9 cellular contexts compared by ENCODE assay signal in the genomic region with DNA sequence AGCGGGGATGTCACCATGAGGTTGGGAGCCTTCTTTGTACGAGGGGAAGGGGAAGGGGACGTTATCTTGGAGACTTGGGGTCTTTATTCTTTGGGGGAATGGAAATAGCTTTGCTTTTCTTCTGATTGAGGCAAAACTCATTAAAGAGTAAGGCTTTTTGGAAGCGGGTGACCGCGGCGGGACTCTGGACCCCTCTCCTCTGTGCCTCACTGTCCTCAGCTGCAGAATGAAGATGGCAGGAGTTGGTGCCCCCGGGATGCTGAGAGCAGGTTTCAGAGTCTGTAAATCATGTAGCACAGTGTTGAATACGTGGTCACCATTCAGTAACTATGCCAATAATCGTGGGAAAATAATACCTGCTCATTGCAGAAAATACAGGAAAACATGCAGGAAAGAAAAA. TPM values are rescaled to one million over a fixed set of nuclear protein-coding genes. Genes with fewer than 3 reads are reported as not detected.
DNase-seq lines count a peak whose midpoint lies in the region; ATAC-seq, FAIRE-seq and TF ChIP-seq lines count a peak whose summit lies in the region.
"Had no signal": no experiment of that assay in that cellular context is flagged by ENCODE, and none has a peak within 500 bp of the region (broad histone marks: within the 10 kb centered on the region; RNA-seq: fewer than 3 reads in every experiment).

No MANE protein-coding gene starts in this region.

- peaks cover 51% of the 10 kb centered on the region for H3K4me1 Mint-ChIP-seq in CD4-positive, alpha-beta T cell (ENCODE audit: low read depth)

- peaks cover 9% of the 10 kb centered on the region for H3K27me3 Mint-ChIP-seq in CD4-positive, alpha-beta T cell

- H3K9me3 Mint-ChIP-seq in CD4-positive, alpha-beta T cell, result peaks cover 3% of the 10 kb centered on the region

- H3K9me3 ChIP-seq in CD4-positive, alpha-beta T cell (ENCODE audit: control insufficient read depth, low read length), result no peaks in the 10 kb centered on the region
- no peaks in the 10 kb centered on the region for H3K9me3 ChIP-seq in MM.1S (replicated peaks; ENCODE audit: insufficient read depth, low read length)
- H3K9me3 ChIP-seq in psoas muscle, result no peaks in the 10 kb centered on the region

- no peak for ATAC-seq in CD4-positive, alpha-beta T cell (ENCODE audit: poor library complexity)
- ATAC-seq in psoas muscle (no peak), GM19035 (IDR thresholded peaks at IDR 0.05; ENCODE audit: unreplicated experiment) (no peak)

- no peaks in the 10 kb centered on the region for H3K27me3 ChIP-seq in CD4-positive, alpha-beta T cell (ENCODE audit: control insufficient read depth, insufficient read depth, low read length)
- H3K27me3 ChIP-seq in MM.1S (replicated peaks; ENCODE audit: insufficient read depth, low read length) (0 out of 2 replicates have a peak, but pooled peaks cover 4% of the 10 kb centered on the region), psoas muscle (ENCODE audit: insufficient read depth in 3 of 3, low read length in 2 of 3) (no peaks in the 10 kb centered on the region)

- H3K4me1 ChIP-seq in MM.1S (ENCODE audit: low read length), result peaks cover 19% of the 10 kb centered on the region
- peaks cover 8% of the 10 kb centered on the region for H3K4me1 ChIP-seq in psoas muscle

- H3K4me3 Mint-ChIP-seq in CD4-positive, alpha-beta T cell, result peak overlapping the region; percentile 90

- H3K36me3 Mint-ChIP-seq in CD4-positive, alpha-beta T cell (ENCODE audit: low read depth), result peaks cover 3% of the 10 kb centered on the region

- TF ChIP-seq CTCF in CD4-positive, alpha-beta T cell (IDR thresholded peaks at IDR 0.05), result no peak
- no peak for TF ChIP-seq CTCF in MM.1S (IDR thresholded peaks at IDR 0.05; ENCODE audit: low read length)
- TF ChIP-seq CTCF in epithelial cell of proximal tubule (conservative IDR thresholded peaks at IDR 0.05; ENCODE audit: low read depth, low read length), result no peak
- no peak for TF ChIP-seq CTCF in psoas muscle (IDR thresholded peaks at IDR 0.05)

- H4K20me1 ChIP-seq in MM.1S (ENCODE audit: insufficient read depth, low read length), result no peaks in the 10 kb centered on the region

- peak overlapping the region; percentile 93 for H3K4me2 ChIP-seq in MM.1S (ENCODE audit: low read depth, low read length)

- H3K79me2 ChIP-seq in MM.1S (ENCODE audit: low read length), result peaks cover 4% of the 10 kb centered on the region

- CTCF ChIA-PET in CD4-positive, alpha-beta T cell (lab: Charles Lee), result no interaction called here

- DNase-seq in CD4-positive, alpha-beta T cell, result no peak
- no peak for DNase-seq in MM.1S
- DNase-seq in epithelial cell of proximal tubule (ENCODE audit: low read depth), result no peak
- DNase-seq in psoas muscle, result no peak
- DNase-seq in stimulated activated CD4-positive, alpha-beta T cell treated with anti-CD3 and anti-CD28 coated beads, Interleukin-4, amount 100 ng/mL, for 1 hour, result no peak
- no peak for DNase-seq in urothelium cell line (ENCODE audit: low spot score)
- DNase-seq in central memory CD4-positive, alpha-beta T cell, result no peak
- DNase-seq: NCI-H187 treated with DMSO at 0.1 percent for 48 hours had no signal

- no peak for FAIRE-seq in urothelium cell line (lab: Jason Lieb, UNC)

- intact Hi-C loops in CD4-positive, alpha-beta T cell (cut with DNase I, micrococcal nuclease), result no loop called here
- intact Hi-C loops in psoas muscle (cut with DNase I), result loop anchor here in 1 of 2 donors (5.0 kb wide), 1 partner anchor 75 kb away; no protein-coding TSS in a partner anchor

- peaks cover 27% of the 10 kb centered on the region for H3F3A ChIP-seq in MM.1S (ENCODE audit: insufficient read depth, low read length)

- no peaks in the 10 kb centered on the region for H3K9me2 ChIP-seq in MM.1S (replicated peaks; ENCODE audit: insufficient read depth, low read length)

- POLR2A ChIA-PET in CD4-positive, alpha-beta T cell (lab: Charles Lee), result interaction anchor here (1.3 to 1.7 kb wide), 2 partner anchors 32 to 78 kb away, joined by 5 to 18 read pairs; a partner anchor contains a TSS

- peak overlapping the region; percentile 82 for H3K27ac Mint-ChIP-seq in CD4-positive, alpha-beta T cell

- WGBS in psoas muscle, 3 donors, result 25 to 37% (median 31%) methylated on average over 10 of the region's 10 CpGs

- peak overlapping the region; percentile 90 for H2AFZ ChIP-seq in MM.1S (ENCODE audit: low read length)

- H3K4me3 ChIP-seq in MM.1S (ENCODE audit: low read length) (peak overlapping the region; percentile 80), epithelial cell of proximal tubule (ENCODE audit: low read depth, low read length) (peak overlapping the region; percentile 60), psoas muscle (peak overlapping the region; percentile 75)

- H3K27ac ChIP-seq in CD4-positive, alpha-beta T cell (ENCODE audit: low read depth, low read length), result no peak overlapping the region
- H3K27ac ChIP-seq in MM.1S (ENCODE audit: low read length) (no peak overlapping the region), psoas muscle (peak overlapping the region; percentile 81)

- H3K36me3 ChIP-seq in MM.1S (replicated peaks; ENCODE audit: insufficient read depth, low read length), result no peaks in the 10 kb centered on the region
- H3K36me3 ChIP-seq in psoas muscle (ENCODE audit: insufficient read depth in 1 of 2, low read depth in 1 of 2), result no peaks in the 10 kb centered on the region

- peak overlapping the region; percentile 77 for H3K9ac ChIP-seq in MM.1S (ENCODE audit: low read length)

RNA-seq across cellular contexts. Expression of a gene that starts 32.1 kb away (rescaled TPM):
- not detected for total RNA-seq in CD4-positive, alpha-beta T cell
- total RNA-seq in epithelial cell of proximal tubule, result not detected in 2 replicates
- total RNA-seq in psoas muscle, result not detected
- polyA plus RNA-seq in psoas muscle, result not detected

RNA-seq across cellular contexts. Expression of a gene that starts 32.3 kb away (rescaled TPM):
- 10 to 100 TPM; 56.9 to 62.6 TPM for total RNA-seq in CD4-positive, alpha-beta T cell
- total RNA-seq in epithelial cell of proximal tubule, result 29.4 and 32.5 TPM in 2 replicates
- 10 to 100 TPM; 29.6 to 39.9 (median 31.5) TPM for total RNA-seq in psoas muscle
- 10 to 100 TPM in 2 of 3 donors, 1 to 10 TPM in 1; 6.7 to 25.2 (median 10.2) TPM for polyA plus RNA-seq in psoas muscle
